1 cellular context compared by ENCODE assay signal in genomic region chr3:5197022-5197421, GRCh38.
TF ChIP-seq lines count a peak whose summit lies in the region.

No MANE protein-coding gene starts in this region.

TF ChIP-seq in SK-N-SH, 30 proteins besides CTCF, POLR2A, EP300 and RAD21 (continued from another document):
- TF ChIP-seq USF2 (IDR thresholded peaks at IDR 0.05; ENCODE audit: borderline replicate concordance, low read depth, low read length) (no peak), ELF1 (IDR thresholded peaks at IDR 0.05) (no peak), SIN3A (IDR thresholded peaks at IDR 0.05; ENCODE audit: borderline replicate concordance, low read depth, low read length) (no peak), TEAD4 (IDR thresholded peaks at IDR 0.05; ENCODE audit: borderline replicate concordance, insufficient read depth) (no peak), MAX (IDR thresholded peaks at IDR 0.05; ENCODE audit: low read depth) (no peak), MEF2A (IDR thresholded peaks at IDR 0.05; ENCODE audit: borderline replicate concordance, low read depth) (no peak), TAF1 (IDR thresholded peaks at IDR 0.05; ENCODE audit: borderline replicate concordance, low read depth, low read length) (no peak), SMC3 (IDR thresholded peaks at IDR 0.05; ENCODE audit: low read depth, low read length) (no peak)
- TF ChIP-seq, protein P1, sequence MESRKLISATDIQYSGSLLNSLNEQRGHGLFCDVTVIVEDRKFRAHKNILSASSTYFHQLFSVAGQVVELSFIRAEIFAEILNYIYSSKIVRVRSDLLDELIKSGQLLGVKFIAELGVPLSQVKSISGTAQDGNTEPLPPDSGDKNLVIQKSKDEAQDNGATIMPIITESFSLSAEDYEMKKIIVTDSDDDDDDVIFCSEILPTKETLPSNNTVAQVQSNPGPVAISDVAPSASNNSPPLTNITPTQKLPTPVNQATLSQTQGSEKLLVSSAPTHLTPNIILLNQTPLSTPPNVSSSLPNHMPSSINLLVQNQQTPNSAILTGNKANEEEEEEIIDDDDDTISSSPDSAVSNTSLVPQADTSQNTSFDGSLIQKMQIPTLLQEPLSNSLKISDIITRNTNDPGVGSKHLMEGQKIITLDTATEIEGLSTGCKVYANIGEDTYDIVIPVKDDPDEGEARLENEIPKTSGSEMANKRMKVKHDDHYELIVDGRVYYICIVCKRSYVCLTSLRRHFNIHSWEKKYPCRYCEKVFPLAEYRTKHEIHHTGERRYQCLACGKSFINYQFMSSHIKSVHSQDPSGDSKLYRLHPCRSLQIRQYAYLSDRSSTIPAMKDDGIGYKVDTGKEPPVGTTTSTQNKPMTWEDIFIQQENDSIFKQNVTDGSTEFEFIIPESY (IDR thresholded peaks at IDR 0.05; ENCODE audit: borderline replicate concordance, low read depth), result no peak
- TF ChIP-seq, protein P2, sequence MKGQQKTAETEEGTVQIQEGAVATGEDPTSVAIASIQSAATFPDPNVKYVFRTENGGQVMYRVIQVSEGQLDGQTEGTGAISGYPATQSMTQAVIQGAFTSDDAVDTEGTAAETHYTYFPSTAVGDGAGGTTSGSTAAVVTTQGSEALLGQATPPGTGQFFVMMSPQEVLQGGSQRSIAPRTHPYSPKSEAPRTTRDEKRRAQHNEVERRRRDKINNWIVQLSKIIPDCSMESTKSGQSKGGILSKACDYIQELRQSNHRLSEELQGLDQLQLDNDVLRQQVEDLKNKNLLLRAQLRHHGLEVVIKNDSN (IDR thresholded peaks at IDR 0.05; ENCODE audit: borderline replicate concordance, low read depth), result no peak
